Comparison of ENCODE assay signal across 18 cellular contexts in the genomic region with DNA sequence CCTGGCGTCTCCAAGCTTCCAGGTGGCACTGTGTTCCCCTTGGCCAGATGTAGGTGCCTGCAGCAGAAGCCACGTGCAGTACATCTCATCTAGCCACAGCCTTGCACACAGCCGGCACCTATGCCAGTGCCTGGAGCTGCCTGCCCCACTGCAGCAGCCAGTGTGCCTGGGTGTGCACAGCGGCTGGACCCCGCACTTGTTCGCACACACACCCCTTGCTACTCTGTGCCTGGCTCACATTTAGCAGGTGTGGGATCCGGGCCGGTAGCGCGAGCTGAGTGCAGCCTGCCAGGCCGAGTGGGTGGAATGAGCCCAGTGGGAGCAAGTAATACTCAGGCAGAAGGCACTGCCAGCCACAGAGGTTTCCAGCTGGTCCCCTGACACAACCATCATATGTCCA. TPM values are rescaled to one million over a fixed set of nuclear protein-coding genes. Genes with fewer than 3 reads are reported as not detected.
A peak's percentile ranks its signal among the peaks of the same experiment; 100 is the strongest.
DNase-seq lines count a peak whose midpoint lies in the region; ATAC-seq and TF ChIP-seq lines count a peak whose summit lies in the region.
"Had no signal": no experiment of that assay in that cellular context is flagged by ENCODE, and none has a peak within 500 bp of the region (broad histone marks: within the 10 kb centered on the region; RNA-seq: fewer than 3 reads in every experiment).

No MANE protein-coding gene starts in this region.

- H3K36me3 ChIP-seq in IMR-90 (ENCODE audit: control insufficient read depth, insufficient read depth, low read length) (no peaks in the 10 kb centered on the region), mesenchymal stem cell (ENCODE audit: control insufficient read depth in 1 of 2, insufficient read depth in 2 of 2, low read depth in 1 of 2, low read length in 2 of 2) (peaks cover 0 to 5% of the 10 kb centered on the region in 2 experiments), upper lobe of right lung (no peaks in the 10 kb centered on the region), stomach (no peaks in the 10 kb centered on the region)
- H3K36me3 ChIP-seq: HAP-1 had no signal

- H2AK5ac ChIP-seq in IMR-90 (ENCODE audit: low read depth, low read length) (no peak overlapping the region), mesenchymal stem cell (ENCODE audit: low read length, severe bottlenecking) (no peak overlapping the region)

- WGBS in IMR-90 (ENCODE audit: extremely low coverage in 2 of 2, insufficient read length in 1 of 2), 2 experiments, result 98% methylated on average over 11 of the region's 11 CpGs; no CpG with 5 or more reads in 1 of the 2 experiments
- WGBS in mesenchymal stem cell, result 96% methylated on average over 11 of the region's 11 CpGs
- WGBS in stomach, 5 donors, result 91 to 98% (median 96%) methylated on average over 9 to 11 of the region's 11 CpGs

- H3K56ac ChIP-seq in IMR-90 (ENCODE audit: extremely low read depth, insufficient read depth, low read length), result no peak overlapping the region

- H2BK5ac ChIP-seq in IMR-90 (ENCODE audit: low read depth, low read length, poor library complexity, severe bottlenecking) (no peak overlapping the region), mesenchymal stem cell (ENCODE audit: low read depth, low read length, poor library complexity, severe bottlenecking) (no peak overlapping the region)

- no peak overlapping the region for H2BK120ac ChIP-seq in IMR-90 (ENCODE audit: low read depth, low read length)
- H2BK120ac ChIP-seq in mesenchymal stem cell (ENCODE audit: low read depth, low read length), result no peak overlapping the region

- no peak for TF ChIP-seq EP300 in stomach (IDR thresholded peaks at IDR 0.05)

- TF ChIP-seq CTCF in IMR-90 (conservative IDR thresholded peaks at IDR 0.05; ENCODE audit: low read depth, low read length) (no peak), upper lobe of right lung (IDR thresholded peaks at IDR 0.05) (no peak), stomach (IDR thresholded peaks at IDR 0.05) (no peak)

- POLR2A ChIA-PET in IMR-90 (lab: Charles Lee; ENCODE audit: unreplicated experiment), result interaction anchor here (0.6 kb wide), 1 partner anchor 25 kb away, joined by 3 read pairs; no protein-coding TSS in a partner anchor

- H2BK12ac ChIP-seq in mesenchymal stem cell (ENCODE audit: low read length in 2 of 2), result no peak overlapping the region

- H3K9me3 ChIP-seq in IMR-90 (ENCODE audit: control insufficient read depth, insufficient read depth, low read length) (no peaks in the 10 kb centered on the region), mesenchymal stem cell (ENCODE audit: control insufficient read depth, low read length) (no peaks in the 10 kb centered on the region), upper lobe of right lung (no peaks in the 10 kb centered on the region), stomach (no peaks in the 10 kb centered on the region)
- H3K9me3 ChIP-seq: HAP-1 had no signal

- H3K23ac ChIP-seq in IMR-90 (ENCODE audit: low read depth, low read length) (no peak overlapping the region), mesenchymal stem cell (ENCODE audit: low read length in 2 of 2) (no peak overlapping the region)

- H3K27ac ChIP-seq in IMR-90 (ENCODE audit: insufficient read depth, low read length), result no peak overlapping the region
- no peak overlapping the region for H3K27ac ChIP-seq in mesenchymal stem cell (ENCODE audit: low read length, poor library complexity, severe bottlenecking)
- H3K27ac ChIP-seq in upper lobe of right lung, result no peak overlapping the region
- no peak overlapping the region for H3K27ac ChIP-seq in stomach
- H3K27ac ChIP-seq: HL-60 had no signal

- H3K18ac ChIP-seq in IMR-90 (ENCODE audit: low read depth, low read length), result no peak overlapping the region
- H3K18ac ChIP-seq in mesenchymal stem cell (ENCODE audit: low read depth in 1 of 2, low read length in 2 of 2), result no peak overlapping the region

- H3K79me1 ChIP-seq in IMR-90 (ENCODE audit: low read depth in 1 of 2, low read length in 2 of 2) (no peaks in the 10 kb centered on the region), mesenchymal stem cell (replicated peaks; ENCODE audit: low read length, poor library complexity, severe bottlenecking) (no peaks in the 10 kb centered on the region)

- no peak overlapping the region for H4K91ac ChIP-seq in IMR-90 (ENCODE audit: insufficient read depth, low read depth, low read length)
- peak overlapping the region; percentile 43 for H4K91ac ChIP-seq in mesenchymal stem cell (ENCODE audit: low read length)

- no TSS peak for BruUV-seq in IMR-90 (replicated peaks; lab: Mats Ljungman, UMichigan)

- no peak overlapping the region for H3K4me3 ChIP-seq in IMR-90 (ENCODE audit: insufficient read depth, low read depth, low read length)
- no peak overlapping the region for H3K4me3 ChIP-seq in mesenchymal stem cell (ENCODE audit: insufficient read depth in 1 of 2, low read depth in 1 of 2, low read length in 2 of 2)
- no peak overlapping the region for H3K4me3 ChIP-seq in upper lobe of right lung
- no peak overlapping the region for H3K4me3 ChIP-seq in stomach
- H3K4me3 ChIP-seq: HAP-1 had no signal

- H2BK20ac ChIP-seq in IMR-90 (ENCODE audit: low read depth, low read length), result no peak overlapping the region

- DNase-seq in activated gamma-delta T cell (lab: John Stamatoyannopoulos, UW), result peak; percentile 4
- DNase-seq in activated gamma-delta T cell treated with Interleukin-2 at 50 U/mL for 16 hours, result no peak
- no peak for DNase-seq in IMR-90
- no peak for DNase-seq in mesenchymal stem cell
- no peak for DNase-seq in upper lobe of right lung
- DNase-seq in activated CD4-positive, CD25-positive, alpha-beta regulatory T cell treated with anti-CD3 and anti-CD28 coated beads, Interleukin-2, amount 50 U/mL, for 72 hours, result no peak
- DNase-seq in NCI-H1417 treated with DMSO at 0.1 percent for 48 hours (lab: John Stamatoyannopoulos, UW), result no peak
- DNase-seq in stomach, result no peak
- DNase-seq: ACHN; C1 segment of cervical spinal cord; Calu3; CD4-positive, alpha-beta T cell; DMS153; DMS79 treated with DMSO at 0.1 percent for 48 hours; GDM1; HFFc6 had no signal

- peaks cover 2% of the 10 kb centered on the region; the same call in 1 of the 2 replicates for H3K4me1 ChIP-seq in IMR-90 (ENCODE audit: control insufficient read depth, insufficient read depth, low read length)
- no peaks in the 10 kb centered on the region for H3K4me1 ChIP-seq in mesenchymal stem cell (ENCODE audit: control insufficient read depth, insufficient read depth, low read depth, low read length)
- H3K4me1 ChIP-seq in upper lobe of right lung, result no peaks in the 10 kb centered on the region
- H3K4me1 ChIP-seq in stomach, result no peaks in the 10 kb centered on the region

- H3K4ac ChIP-seq in IMR-90 (ENCODE audit: low read depth, low read length), result no peak overlapping the region
- no peak overlapping the region for H3K4ac ChIP-seq in mesenchymal stem cell (ENCODE audit: low read depth in 1 of 2, low read length in 2 of 2)

- H3K14ac ChIP-seq in IMR-90 (replicated peaks; ENCODE audit: low read depth, low read length) (no peak overlapping the region), mesenchymal stem cell (ENCODE audit: low read length in 2 of 2) (no peak overlapping the region)

- no peak overlapping the region for H2BK15ac ChIP-seq in IMR-90 (ENCODE audit: low read depth, low read length)
- no peak overlapping the region for H2BK15ac ChIP-seq in mesenchymal stem cell (ENCODE audit: low read depth, poor library complexity, severe bottlenecking)

- H3K9ac ChIP-seq in IMR-90 (ENCODE audit: low read depth, low read length) (no peak overlapping the region), mesenchymal stem cell (ENCODE audit: low read length) (no peak overlapping the region)

- H3K9me1 ChIP-seq in IMR-90 (ENCODE audit: insufficient read depth, low read length), result no peaks in the 10 kb centered on the region

- intact Hi-C loops in IMR-90 (cut with micrococcal nuclease), result no loop called here
- intact Hi-C loops in upper lobe of right lung (cut with DNase I), result no loop called here
- intact Hi-C loops in stomach (cut with DNase I; ENCODE audit: low total_unique reads), result no loop called here

- CTCF ChIA-PET in IMR-90 (lab: Yijun Ruan, JAX), result no interaction called here

- H3K4me2 ChIP-seq in IMR-90 (ENCODE audit: low read depth, low read length) (no peak overlapping the region), mesenchymal stem cell (ENCODE audit: low read length, poor library complexity, severe bottlenecking) (no peak overlapping the region)

- H2AFZ ChIP-seq in IMR-90 (replicated peaks; ENCODE audit: low read length, poor library complexity) (no peak overlapping the region), mesenchymal stem cell (ENCODE audit: low read depth, low read length) (no peak overlapping the region)

- no peaks in the 10 kb centered on the region for H4K20me1 ChIP-seq in IMR-90 (ENCODE audit: insufficient read depth, low read length)

- ATAC-seq in IMR-90 (ENCODE audit: low read depth) (no peak), upper lobe of right lung (peak; percentile 21)

- TF ChIP-seq POLR2A in IMR-90 (IDR thresholded peaks at IDR 0.05; ENCODE audit: low read depth, low read length) (no peak), stomach (IDR thresholded peaks at IDR 0.05) (no peak)

- in situ Hi-C loops in IMR-90 (cut with MboI; ENCODE audit: low sequenced_read_pairs), result no loop called here

- no peak for TF ChIP-seq RAD21 in IMR-90 (IDR thresholded peaks at IDR 0.05; ENCODE audit: low read length)

- dilution Hi-C loops in IMR-90 (cut with HindIII; ENCODE audit: low sequenced_read_pairs, unreplicated experiment), result loop anchor here (25.0 kb wide), 1 partner anchor 104 kb away; no protein-coding TSS in a partner anchor

- no peak overlapping the region for H4K5ac ChIP-seq in IMR-90 (ENCODE audit: low read depth, low read length)

- H2AK9ac ChIP-seq in IMR-90 (replicated peaks; ENCODE audit: low read depth, low read length, poor library complexity), result peak overlapping the region; percentile 48

- H4K8ac ChIP-seq in IMR-90 (ENCODE audit: low read depth in 2 of 2, low read length in 2 of 2) (no peak overlapping the region), mesenchymal stem cell (ENCODE audit: low read length) (no peak overlapping the region)

- H3K27me3 ChIP-seq in IMR-90 (ENCODE audit: control insufficient read depth, insufficient read depth, low read length) (no peaks in the 10 kb centered on the region), mesenchymal stem cell (ENCODE audit: control insufficient read depth in 1 of 2, insufficient read depth in 1 of 2, low read length in 2 of 2) (no peaks in the 10 kb centered on the region), upper lobe of right lung (no peaks in the 10 kb centered on the region), stomach (no peaks in the 10 kb centered on the region)

RNA-seq across cellular contexts. Expression of a gene that starts 26.9 kb away (rescaled TPM):
- total RNA-seq in IMR-90 (2012; rRNA removed) (17.6 and 26.1 TPM in 2 replicates), upper lobe of right lung (42.0 TPM), stomach (10 to 100 TPM; 14.8 to 76.9 (median 40.6) TPM)
- polyA plus RNA-seq in IMR-90 (2012; rRNA removed) (16.4 and 18.1 TPM in 2 replicates), stomach (10 to 100 TPM in 1 of 3 donors, 1 to 10 TPM in 2; 6.1 to 21.8 (median 7.8) TPM)
- 3.7 and 5.6 TPM in 2 replicates for polyA plus RNA-seq in IMR-90 (2012; cell fraction: cytosol; rRNA removed)
- polyA plus RNA-seq in IMR-90 (2012; cell fraction: nucleus; rRNA removed; ENCODE audit: low replicate concordance), result 11.8 and 59.3 TPM in 2 replicates
- polyA plus RNA-seq in mesenchymal stem cell (2013, experiment 1 of 2), result 19.8 TPM
- 20.5 TPM for polyA plus RNA-seq in mesenchymal stem cell (2013, experiment 2 of 2)

RNA-seq across cellular contexts. Expression of a gene that starts 48.0 kb away (rescaled TPM):
- total RNA-seq in IMR-90 (2012; rRNA removed) (25.8 and 48.9 TPM in 2 replicates), upper lobe of right lung (34.1 TPM), stomach (10 to 100 TPM in 3 of 5 donors, 1 to 10 TPM in 2; 2.9 to 56.5 (median 25.5) TPM)
- polyA plus RNA-seq in IMR-90 (2012; rRNA removed) (23.1 and 23.8 TPM in 2 replicates), stomach (10 to 100 TPM; 11.7 to 17.0 (median 12.4) TPM)
- polyA plus RNA-seq in IMR-90 (2012; cell fraction: cytosol; rRNA removed), result 8.0 and 9.4 TPM in 2 replicates
- 3.8 and 9.2 TPM in 2 replicates for polyA plus RNA-seq in IMR-90 (2012; cell fraction: nucleus; rRNA removed; ENCODE audit: low replicate concordance)
- 23.3 TPM for polyA plus RNA-seq in mesenchymal stem cell (2013, experiment 1 of 2)
- 25.7 TPM for polyA plus RNA-seq in mesenchymal stem cell (2013, experiment 2 of 2)
